Comparison of ENCODE assay signal across 34 cellular contexts in genomic region chr1:61748566-61748965, GRCh38.
"Had no signal": no experiment of that assay in that cellular context is flagged by ENCODE, and none has a peak within 500 bp of the region (broad histone marks: within the 10 kb centered on the region; RNA-seq: fewer than 3 reads in every experiment).

No MANE protein-coding gene starts in this region.

- H3K9me3 Mint-ChIP-seq: activated B cell treated with CpG ODN at 0.5 μM for 24 hours; activated CD4-positive, alpha-beta memory T cell treated with anti-CD3 and anti-CD28 coated beads for 36 hours; activated naive CD4-positive, alpha-beta T cell treated with anti-CD3 and anti-CD28 coated beads for 36 hours; activated naive CD4-positive, alpha-beta T cell treated with anti-CD3 and anti-CD28 coated beads, Interleukin-2, amount 50 U/mL, for 72 hours; activated T-cell treated with anti-CD3 and anti-CD28 coated beads, Interleukin-2, amount 50 U/mL, for 4 hours; activated T-helper 1 cell treated with anti-CD3 and anti-CD28 coated beads, Interleukin-12 subunit alpha, Interleukin-12 subunit beta, Interleukin-2, Interleukin-4 antibody, amounts not matched to agents 30 ng/mL and 10 ng/mL and 1 ng/mL, durations not matched to agents 14 hours and 24 hours and 36 hours; T-cell had no signal

- H3K27ac Mint-ChIP-seq: activated B cell treated with CpG ODN at 0.5 μM for 24 hours; activated CD4-positive, alpha-beta memory T cell treated with anti-CD3 and anti-CD28 coated beads for 36 hours; activated naive CD4-positive, alpha-beta T cell treated with anti-CD3 and anti-CD28 coated beads for 36 hours; activated T-helper 1 cell treated with anti-CD3 and anti-CD28 coated beads, Interleukin-12 subunit alpha, Interleukin-12 subunit beta, Interleukin-2, Interleukin-4 antibody, amounts not matched to agents 30 ng/mL and 10 ng/mL and 1 ng/mL, durations not matched to agents 14 hours and 24 hours and 36 hours; T-cell had no signal

- H3K4me3 ChIP-seq: adrenal gland, body of pancreas, breast epithelium, Peyer's patch had no signal

- ATAC-seq: activated naive CD4-positive, alpha-beta T cell treated with anti-CD3 and anti-CD28 coated beads, Interleukin-2, amount 50 U/mL, for 72 hours; activated T-cell treated with anti-CD3 and anti-CD28 coated beads, Interleukin-2, amount 50 U/mL, for 4 hours; body of pancreas; PC-3; Right ventricle myocardium inferior; SK-N-SH treated with all-trans-retinoic acid at 6 μM for 48 hours; T-cell had no signal

- H3K27me3 Mint-ChIP-seq: activated B cell treated with CpG ODN at 0.5 μM for 24 hours; activated CD4-positive, alpha-beta memory T cell treated with anti-CD3 and anti-CD28 coated beads for 36 hours; T-cell had no signal

- H3K4me3 Mint-ChIP-seq: activated B cell treated with CpG ODN at 0.5 μM for 24 hours; activated CD4-positive, alpha-beta memory T cell treated with anti-CD3 and anti-CD28 coated beads for 36 hours; activated naive CD4-positive, alpha-beta T cell treated with anti-CD3 and anti-CD28 coated beads for 36 hours; activated T-cell treated with anti-CD3 and anti-CD28 coated beads, Interleukin-2, amount 50 U/mL, for 4 hours; activated T-helper 1 cell treated with anti-CD3 and anti-CD28 coated beads, Interleukin-12 subunit alpha, Interleukin-12 subunit beta, Interleukin-2, Interleukin-4 antibody, amounts not matched to agents 30 ng/mL and 10 ng/mL and 1 ng/mL, durations not matched to agents 14 hours and 24 hours and 36 hours; T-cell had no signal

- H3K36me3 Mint-ChIP-seq: activated naive CD4-positive, alpha-beta T cell treated with anti-CD3 and anti-CD28 coated beads, Interleukin-2, amount 50 U/mL, for 72 hours had no signal

- DNase-seq: activated B cell treated with CpG ODN at 0.5 μM for 24 hours; activated CD4-positive, alpha-beta memory T cell treated with anti-CD3 and anti-CD28 coated beads for 36 hours; activated CD4-positive, alpha-beta T cell treated with anti-CD3 and anti-CD28 coated beads for 4 hours; activated CD4-positive, alpha-beta T cell treated with anti-CD3 and anti-CD28 coated beads, Interleukin-2, amount 50 U/mL, for 1 hour; activated CD4-positive, CD25-positive, alpha-beta regulatory T cell treated with anti-CD3 and anti-CD28 coated beads, Interleukin-2, amount 50 U/mL, for 72 hours; activated CD8-positive, alpha-beta memory T cell treated with anti-CD3 and anti-CD28 coated beads, Interleukin-2, amount 50 U/mL, for 4 hours; activated gamma-delta T cell treated with Interleukin-2 at 50 U/mL for 16 hours; activated naive CD4-positive, alpha-beta T cell treated with anti-CD3 and anti-CD28 coated beads for 36 hours; activated T-cell treated with anti-CD3 and anti-CD28 coated beads for 4 hours; activated T-cell treated with anti-CD3 and anti-CD28 coated beads, Interleukin-2, amount 50 U/mL, for 4 hours; adrenal gland; body of pancreas; Karpas-422; NCI-H1105; NCI-H1417 treated with DMSO at 0.1 percent for 48 hours; NCI-H187 treated with DMSO at 0.1 percent for 48 hours; NCI-H2081; NCI-H2171 treated with DMSO at 0.1 percent for 48 hours; NCI-H345; NCI-H526; NCI-H748 treated with DMSO at 0.1 percent for 48 hours; NK-92 treated with Interleukin-12 subunit alpha and Interleukin-12 subunit beta, amount 100 ng/mL, for 24 hours; PC-3; Peyer's patch; SIG-M5; T-cell; T-helper 2 cell; T-helper 9 cell had no signal

- FAIRE-seq: astrocyte had no signal
